ENCODE assay signal across 9 cellular contexts in genomic region chr16:75320435-75320834, GRCh38.
DNase-seq lines count a peak whose midpoint lies in the region; ATAC-seq and TF ChIP-seq lines count a peak whose summit lies in the region.
"Had no signal": no experiment of that assay in that cellular context is flagged by ENCODE, and none has a peak within 500 bp of the region (broad histone marks: within the 10 kb centered on the region; RNA-seq: fewer than 3 reads in every experiment).

No MANE protein-coding gene starts in this region.

- peaks cover 41% of the 10 kb centered on the region for H3K4me1 Mint-ChIP-seq in stimulated activated naive CD8-positive, alpha-beta T cell treated with anti-CD3 and anti-CD28 coated beads, Interleukin-15, Interleukin-2, amounts not matched to agents 100 ng/mL and 50 ng/mL, for 24 hours (ENCODE audit: low read depth)

- peaks cover 13% of the 10 kb centered on the region for H3K27me3 Mint-ChIP-seq in stimulated activated naive CD8-positive, alpha-beta T cell treated with anti-CD3 and anti-CD28 coated beads, Interleukin-15, Interleukin-2, amounts not matched to agents 100 ng/mL and 50 ng/mL, for 24 hours

- H3K4me3 ChIP-seq in ascending aorta (no peak overlapping the region), liver (ENCODE audit: low read depth in 1 of 3, low read length in 3 of 3) (no peak overlapping the region)

- H3K27ac ChIP-seq in ascending aorta (peak overlapping the region; percentile 43 to 60), liver (ENCODE audit: low read depth in 1 of 2, low read length in 2 of 2) (peak overlapping the region in 1 of 2 donors; percentile 12)

- no peaks in the 10 kb centered on the region for H3K9me3 ChIP-seq in ascending aorta
- no peaks in the 10 kb centered on the region for H3K9me3 ChIP-seq in liver (ENCODE audit: control insufficient read depth in 4 of 4, low read length in 3 of 4)

- no peaks in the 10 kb centered on the region for H3K27me3 ChIP-seq in ascending aorta
- H3K27me3 ChIP-seq in liver (ENCODE audit: control insufficient read depth in 4 of 4, insufficient read depth in 4 of 4, low read length in 3 of 4): no peaks in the 10 kb centered on the region

- intact Hi-C loops in ascending aorta (cut with DNase I): no loop called here

- 49% methylated on average over 3 of the region's 3 CpGs for WGBS in liver

- H3K4me3 Mint-ChIP-seq in stimulated activated naive CD8-positive, alpha-beta T cell treated with anti-CD3 and anti-CD28 coated beads, Interleukin-15, Interleukin-2, amounts not matched to agents 100 ng/mL and 50 ng/mL, for 24 hours: peak overlapping the region; percentile 8

- no peaks in the 10 kb centered on the region for H3K9me3 Mint-ChIP-seq in stimulated activated naive CD8-positive, alpha-beta T cell treated with anti-CD3 and anti-CD28 coated beads, Interleukin-15, Interleukin-2, amounts not matched to agents 100 ng/mL and 50 ng/mL, for 24 hours

- H3K4me1 ChIP-seq in ascending aorta: peaks cover 3 to 20% of the 10 kb centered on the region in 2 donors
- H3K4me1 ChIP-seq in liver (ENCODE audit: control insufficient read depth in 4 of 4, insufficient read depth in 4 of 4, low read length in 3 of 4): peaks cover 0 to 11% (median 2%) of the 10 kb centered on the region in 4 donors

- H3K27ac Mint-ChIP-seq in stimulated activated naive CD8-positive, alpha-beta T cell treated with anti-CD3 and anti-CD28 coated beads, Interleukin-15, Interleukin-2, amounts not matched to agents 100 ng/mL and 50 ng/mL, for 24 hours: peak overlapping the region; percentile 60

- no peaks in the 10 kb centered on the region for H3K36me3 ChIP-seq in ascending aorta
- no peaks in the 10 kb centered on the region for H3K36me3 ChIP-seq in liver (ENCODE audit: control insufficient read depth in 4 of 4, insufficient read depth in 3 of 4, low read depth in 1 of 4, low read length in 3 of 4)

- TF ChIP-seq RAD21 in liver (IDR thresholded peaks at IDR 0.05): peak; percentile 49 to 68

- no peak for TF ChIP-seq CTCF in ascending aorta (IDR thresholded peaks at IDR 0.05)
- no peak for TF ChIP-seq CTCF in liver (IDR thresholded peaks at IDR 0.05; ENCODE audit: low read depth, low read length, missing input control)

- no peak for DNase-seq in stimulated activated naive CD8-positive, alpha-beta T cell treated with anti-CD3 and anti-CD28 coated beads, Interleukin-15, Interleukin-2, amounts not matched to agents 100 U/mL and 50 U/mL, for 24 hours
- DNase-seq in ascending aorta (ENCODE audit: low spot score in 2 of 2) (no peak), GF-D8 (lab: John Stamatoyannopoulos, UW) (no peak), activated gamma-delta T cell treated with Interleukin-2 at 50 U/mL for 16 hours (no peak), NCI-H1092 treated with DMSO at 0.1 percent for 48 hours (lab: John Stamatoyannopoulos, UW) (no peak)
- DNase-seq: activated naive CD4-positive, alpha-beta T cell had no signal

- peaks cover 38% of the 10 kb centered on the region for H3K36me3 Mint-ChIP-seq in stimulated activated naive CD8-positive, alpha-beta T cell treated with anti-CD3 and anti-CD28 coated beads, Interleukin-15, Interleukin-2, amounts not matched to agents 100 ng/mL and 50 ng/mL, for 24 hours (ENCODE audit: low read depth)

- H3K9ac ChIP-seq in liver (ENCODE audit: low read depth in 1 of 2, low read length in 2 of 2): no peak overlapping the region

- ATAC-seq in stimulated activated naive CD8-positive, alpha-beta T cell treated with anti-CD3 and anti-CD28 coated beads, Interleukin-15, Interleukin-2, amounts not matched to agents 100 U/mL and 50 U/mL, for 24 hours: no peak
- ATAC-seq in HG02885 (IDR thresholded peaks at IDR 0.05; ENCODE audit: poor library complexity, unreplicated experiment): no peak

TF ChIP-seq in liver, 16 proteins besides CTCF, POLR2A, EP300 and RAD21:
- TF ChIP-seq RXRA (IDR thresholded peaks at IDR 0.05): peak in 1 of 2 donors; percentile 14
- TF ChIP-seq YY1 (IDR thresholded peaks at IDR 0.05): no peak
